In the genomic region with DNA sequence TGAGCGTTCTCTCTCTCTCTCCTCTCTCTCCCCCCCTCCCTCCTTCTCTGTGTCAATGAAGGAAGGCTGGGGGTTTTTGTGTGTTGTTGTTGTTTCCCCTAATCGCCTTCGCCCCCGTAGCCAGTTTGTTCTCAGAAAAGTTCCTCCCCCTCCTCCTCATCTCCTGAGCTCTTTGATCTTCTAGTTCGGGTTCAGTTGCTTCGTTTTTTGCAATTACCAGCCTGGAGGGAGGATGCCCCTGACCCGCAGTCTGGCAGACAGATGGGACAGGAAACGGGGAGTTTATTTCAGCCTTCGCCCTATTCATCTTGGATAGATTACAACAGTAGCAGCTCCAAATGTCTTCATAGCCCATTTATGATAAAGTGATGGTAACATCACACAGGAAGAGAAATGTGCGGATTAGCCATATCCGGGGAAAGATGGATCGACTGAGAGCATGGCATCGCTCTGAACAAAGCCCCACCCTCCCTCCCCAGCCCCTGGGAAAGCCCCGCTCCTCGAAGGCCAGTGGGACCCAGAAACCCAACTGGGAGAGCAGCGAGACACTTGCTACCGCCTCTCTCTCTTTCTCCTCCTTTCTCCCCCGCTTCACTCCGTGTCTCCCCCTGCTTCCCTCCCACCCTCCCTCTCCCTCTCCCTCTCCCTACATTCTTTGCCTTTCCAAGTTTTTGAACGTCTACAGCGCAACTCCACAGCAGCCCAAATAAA, we compare ENCODE assay signal across 14 cellular contexts.
DNase-seq lines count a peak whose midpoint lies in the region; FAIRE-seq and TF ChIP-seq lines count a peak whose summit lies in the region.
"Had no signal": no experiment of that assay in that cellular context is flagged by ENCODE, and none has a peak within 500 bp of the region (broad histone marks: within the 10 kb centered on the region; RNA-seq: fewer than 3 reads in every experiment).

No MANE protein-coding gene starts in this region.

- 51 to 62% (median 58%) methylated on average over 21 of the region's 21 CpGs for WGBS in spleen, 5 donors
- whole genome bisulfite sequencing in small intestine, 3 donors, result 48 to 76% (median 69%) methylated on average over 21 of the region's 21 CpGs

- intact Hi-C loops in spleen (cut with DNase I; ENCODE audit: low total_unique reads), result no loop called here

- TF ChIP-seq POLR2A in spleen (IDR thresholded peaks at IDR 0.05), result no peak

- DNase-seq in GM04503 (ENCODE audit: low read depth) (peak; percentile 9), hepatic stellate cell (ENCODE audit: low spot score) (peak; percentile 58), spleen (no peak), RPMI8226 (no peak), HPDE6-E6E7 (ENCODE audit: extremely low spot score) (no peak), dedifferentiated amniotic fluid mesenchymal stem cell (ENCODE audit: extremely low spot score) (no peak), small intestine (no peak)
- DNase-seq: COR-L47, KG1, NCI-H2081 treated with DMSO at 0.1 percent for 48 hours, OCI-M1 had no signal

- no peak for TF ChIP-seq CTCF in spleen (IDR thresholded peaks at IDR 0.05 in 8 of 11, conservative IDR thresholded peaks at IDR 0.05 in 3 of 11)

- H3K36me3 ChIP-seq in spleen (no peaks in the 10 kb centered on the region), small intestine (ENCODE audit: control insufficient read depth in 2 of 2, insufficient read depth in 2 of 2, low read length in 2 of 2) (no peaks in the 10 kb centered on the region)

- H3K9me3 ChIP-seq in spleen, result peaks cover 0 to 14% (median 10%) of the 10 kb centered on the region in 8 donors
- no peaks in the 10 kb centered on the region for H3K9me3 ChIP-seq in small intestine (ENCODE audit: control insufficient read depth, low read depth)

- FAIRE-seq in small intestine (lab: Jason Lieb, UNC), result no peak
- FAIRE-seq: keratinocyte had no signal

- H3K27me3 ChIP-seq in spleen (replicated peaks in 1 of 7), result peaks cover 0 to 60% (median 34%) of the 10 kb centered on the region in 7 donors
- H3K27me3 ChIP-seq in small intestine (ENCODE audit: control insufficient read depth in 2 of 2, insufficient read depth in 2 of 2, low read length in 2 of 2), result no peaks in the 10 kb centered on the region

- no peak overlapping the region for H3K4me3 ChIP-seq in spleen
- no peak overlapping the region for H3K4me3 ChIP-seq in small intestine (ENCODE audit: low read depth in 1 of 2, low read length in 2 of 2)

- H3K27ac ChIP-seq in angular gyrus (ENCODE audit: low read depth, low read length) (peak overlapping the region; percentile 16), spleen (peak overlapping the region in 5 of 8 donors; percentile 57 to 82 (median 77)), small intestine (ENCODE audit: low read depth in 1 of 2, low read length in 1 of 2) (peak overlapping the region in 1 of 2 donors; percentile 3)
- H3K27ac ChIP-seq: parathyroid adenoma had no signal

- H3K4me1 ChIP-seq in spleen, result peaks cover 0 to 35% (median 11%) of the 10 kb centered on the region in 6 donors
- peaks cover 4 to 7% of the 10 kb centered on the region in 2 donors for H3K4me1 ChIP-seq in small intestine (ENCODE audit: control insufficient read depth in 2 of 2, insufficient read depth in 1 of 2, low read depth in 1 of 2, low read length in 1 of 2)
- H3K4me1 ChIP-seq: parathyroid adenoma had no signal

Comparison
In these comparisons a context has a peak if more than half of its experiments do, and no peak if none do; other contexts are left out.
1. DNase-seq: peak in GM04503 (single experiment) and hepatic stellate cell (single experiment); none in spleen (single experiment), RPMI8226 (single experiment), HPDE6-E6E7 (single experiment), dedifferentiated amniotic fluid mesenchymal stem cell (single experiment) and small intestine (single experiment).